In the genomic region with DNA sequence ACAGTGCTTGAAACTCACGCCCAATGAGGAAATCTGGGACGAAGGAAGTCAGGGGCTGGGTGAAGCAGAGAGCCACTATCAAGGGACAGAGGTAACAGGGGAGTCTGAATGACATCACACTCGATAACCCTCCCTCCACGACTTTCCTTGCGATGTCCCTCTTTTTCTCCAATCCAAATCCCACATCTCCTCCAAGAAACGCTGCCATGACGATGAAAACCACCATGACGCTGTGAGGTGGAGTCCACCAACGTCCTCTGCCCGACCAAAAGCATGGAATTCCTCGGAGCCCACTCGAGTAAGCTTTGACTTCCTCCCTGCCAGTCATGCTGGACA, we compare ENCODE assay signal across 2 cellular contexts.
TF ChIP-seq lines count a peak whose summit lies in the region.

No MANE protein-coding gene starts in this region.

TF ChIP-seq in SK-N-SH, 30 proteins besides CTCF, POLR2A, EP300 and RAD21:
- TF ChIP-seq FOXJ3 (CRISPR knock-in tag; IDR thresholded peaks at IDR 0.05) = no peak

TF ChIP-seq in SK-N-SH treated with all-trans-retinoic acid at 6 μM for 48 hours, 23 proteins besides CTCF, POLR2A, EP300 and RAD21:
- TF ChIP-seq ZNF565 (CRISPR knock-in tag; conservative IDR thresholded peaks at IDR 0.05; ENCODE audit: low read depth) (no peak), RARB (CRISPR knock-in tag; IDR thresholded peaks at IDR 0.05) (no peak), TOX (CRISPR knock-in tag; IDR thresholded peaks at IDR 0.05; ENCODE audit: borderline replicate concordance) (no peak)
